In the genomic region with DNA sequence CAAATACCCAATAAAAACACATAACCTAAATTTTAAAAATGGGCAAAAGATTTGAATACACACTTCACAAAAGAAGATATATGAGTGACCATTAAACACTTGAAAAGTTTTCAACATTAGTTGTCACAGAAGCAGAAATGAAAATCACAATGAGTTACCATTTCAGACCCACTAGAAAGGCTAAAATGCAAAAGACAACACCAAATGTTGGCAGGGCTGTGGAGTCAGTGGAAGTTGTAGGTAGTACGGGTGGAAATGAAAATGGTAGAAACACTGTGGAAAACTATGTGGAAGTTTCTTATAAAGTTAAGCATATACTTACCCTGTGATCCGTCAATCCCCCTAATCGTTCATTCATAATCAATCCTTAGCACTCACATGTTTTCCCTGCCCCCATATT, we compare ENCODE assay signal across 1 cellular context.
TF ChIP-seq lines count a peak whose summit lies in the region.

No MANE protein-coding gene starts in this region.

TF ChIP-seq in K562, 482 proteins besides CTCF, POLR2A, EP300 and RAD21:
- TF ChIP-seq, protein P1, sequence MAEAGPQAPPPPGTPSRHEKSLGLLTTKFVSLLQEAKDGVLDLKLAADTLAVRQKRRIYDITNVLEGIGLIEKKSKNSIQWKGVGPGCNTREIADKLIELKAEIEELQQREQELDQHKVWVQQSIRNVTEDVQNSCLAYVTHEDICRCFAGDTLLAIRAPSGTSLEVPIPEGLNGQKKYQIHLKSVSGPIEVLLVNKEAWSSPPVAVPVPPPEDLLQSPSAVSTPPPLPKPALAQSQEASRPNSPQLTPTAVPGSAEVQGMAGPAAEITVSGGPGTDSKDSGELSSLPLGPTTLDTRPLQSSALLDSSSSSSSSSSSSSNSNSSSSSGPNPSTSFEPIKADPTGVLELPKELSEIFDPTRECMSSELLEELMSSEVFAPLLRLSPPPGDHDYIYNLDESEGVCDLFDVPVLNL (CRISPR knock-in tag; IDR thresholded peaks at IDR 0.05; ENCODE audit: low read depth) = no peak
- TF ChIP-seq FOXJ2 (tag; IDR thresholded peaks at IDR 0.05) = no peak
- TF ChIP-seq, protein P2, sequence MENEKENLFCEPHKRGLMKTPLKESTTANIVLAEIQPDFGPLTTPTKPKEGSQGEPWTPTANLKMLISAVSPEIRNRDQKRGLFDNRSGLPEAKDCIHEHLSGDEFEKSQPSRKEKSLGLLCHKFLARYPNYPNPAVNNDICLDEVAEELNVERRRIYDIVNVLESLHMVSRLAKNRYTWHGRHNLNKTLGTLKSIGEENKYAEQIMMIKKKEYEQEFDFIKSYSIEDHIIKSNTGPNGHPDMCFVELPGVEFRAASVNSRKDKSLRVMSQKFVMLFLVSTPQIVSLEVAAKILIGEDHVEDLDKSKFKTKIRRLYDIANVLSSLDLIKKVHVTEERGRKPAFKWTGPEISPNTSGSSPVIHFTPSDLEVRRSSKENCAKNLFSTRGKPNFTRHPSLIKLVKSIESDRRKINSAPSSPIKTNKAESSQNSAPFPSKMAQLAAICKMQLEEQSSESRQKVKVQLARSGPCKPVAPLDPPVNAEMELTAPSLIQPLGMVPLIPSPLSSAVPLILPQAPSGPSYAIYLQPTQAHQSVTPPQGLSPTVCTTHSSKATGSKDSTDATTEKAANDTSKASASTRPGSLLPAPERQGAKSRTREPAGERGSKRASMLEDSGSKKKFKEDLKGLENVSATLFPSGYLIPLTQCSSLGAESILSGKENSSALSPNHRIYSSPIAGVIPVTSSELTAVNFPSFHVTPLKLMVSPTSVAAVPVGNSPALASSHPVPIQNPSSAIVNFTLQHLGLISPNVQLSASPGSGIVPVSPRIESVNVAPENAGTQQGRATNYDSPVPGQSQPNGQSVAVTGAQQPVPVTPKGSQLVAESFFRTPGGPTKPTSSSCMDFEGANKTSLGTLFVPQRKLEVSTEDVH (IDR thresholded peaks at IDR 0.05; ENCODE audit: low read depth, partially characterized antibody) = no peak
- no peak for TF ChIP-seq EP400 (IDR thresholded peaks at IDR 0.05)
- TF ChIP-seq CAMTA2 (CRISPR knock-in tag; conservative IDR thresholded peaks at IDR 0.05) = no peak
- no peak for TF ChIP-seq NR2F6 (CRISPR knock-in tag; IDR thresholded peaks at IDR 0.05)
- TF ChIP-seq ZNF224 (CRISPR knock-in tag; IDR thresholded peaks at IDR 0.05) = no peak
- TF ChIP-seq RBM25 (IDR thresholded peaks at IDR 0.05; ENCODE audit: low read depth, low read length, severe bottlenecking) = peak; percentile 23
